In genomic region chr6:114941078-114941477, GRCh38 we compare ENCODE assay signal across 1 cellular context.
TF ChIP-seq lines count a peak whose summit lies in the region.

No MANE protein-coding gene starts in this region.

TF ChIP-seq in GM23338, 12 proteins besides CTCF, POLR2A, EP300 and RAD21 (continued from another document):
- TF ChIP-seq ZNF462 (CRISPR knock-in tag; IDR thresholded peaks at IDR 0.05), result no peak
- TF ChIP-seq NANOG (IDR thresholded peaks at IDR 0.05; ENCODE audit: borderline replicate concordance), result no peak
- TF ChIP-seq POLR2AphosphoS5 (IDR thresholded peaks at IDR 0.05; ENCODE audit: low read depth), result no peak
- TF ChIP-seq ZNF331 (CRISPR knock-in tag; IDR thresholded peaks at IDR 0.05; ENCODE audit: low read depth), result no peak
